In genomic region chr21:37531402-37532042, GRCh38 we compare ENCODE assay signal across 14 cellular contexts.
DNase-seq lines count a peak whose midpoint lies in the region; ATAC-seq and TF ChIP-seq lines count a peak whose summit lies in the region.
"Had no signal": no experiment of that assay in that cellular context is flagged by ENCODE, and none has a peak within 500 bp of the region (broad histone marks: within the 10 kb centered on the region; RNA-seq: fewer than 3 reads in every experiment).

No MANE protein-coding gene starts in this region.

- H3K9me3 ChIP-seq in stomach (peaks cover 2 to 11% (median 9%) of the 10 kb centered on the region in 4 donors), esophagus squamous epithelium (peaks cover 0 to 15% (median 8%) of the 10 kb centered on the region in 3 donors)

- H3K27ac ChIP-seq in stomach (no peak overlapping the region), esophagus squamous epithelium (peak overlapping the region in 1 of 4 donors; percentile 31)
- H3K27ac ChIP-seq: BLaER1 treated with 17β-estradiol and CSF1 and Interleukin-3, amounts not matched to agents 10 nM and 100 nM had no signal

- no peak for TF ChIP-seq CTCF in stomach (IDR thresholded peaks at IDR 0.05)
- TF ChIP-seq CTCF in esophagus squamous epithelium (IDR thresholded peaks at IDR 0.05) = no peak

- H3K4me3 ChIP-seq in stomach = peak overlapping the region in 1 of 4 donors; percentile 6
- no peak overlapping the region for H3K4me3 ChIP-seq in esophagus squamous epithelium
- H3K4me3 ChIP-seq: BLaER1 treated with 17β-estradiol and CSF1 and Interleukin-3, amounts not matched to agents 10 nM and 100 nM had no signal

- H3K36me3 ChIP-seq in stomach = no peaks in the 10 kb centered on the region
- H3K36me3 ChIP-seq in esophagus squamous epithelium = no peaks in the 10 kb centered on the region
- H3K36me3 ChIP-seq: BLaER1 treated with 17β-estradiol and CSF1 and Interleukin-3, amounts not matched to agents 10 nM and 100 nM had no signal

- H3K27me3 ChIP-seq in stomach (peaks cover 0 to 45% (median 0%) of the 10 kb centered on the region in 3 donors), esophagus squamous epithelium (peaks cover 0 to 38% (median 0%) of the 10 kb centered on the region in 4 donors)
- H3K27me3 ChIP-seq: BLaER1 treated with 17β-estradiol and CSF1 and Interleukin-3, amounts not matched to agents 10 nM and 100 nM had no signal

- WGBS in stomach, 5 donors = 13 to 43% (median 29%) methylated on average over 8 to 15 of the region's 15 CpGs
- WGBS in esophagus squamous epithelium, 2 donors = 9 to 36% methylated on average over 7 of the region's 15 CpGs

- TF ChIP-seq POLR2A in stomach (IDR thresholded peaks at IDR 0.05) = no peak
- TF ChIP-seq POLR2A in esophagus squamous epithelium (IDR thresholded peaks at IDR 0.05) = no peak

- intact Hi-C loops in left colon (cut with DNase I, micrococcal nuclease) = no loop called here
- intact Hi-C loops in stomach (cut with DNase I; ENCODE audit: low total_unique reads) = no loop called here
- intact Hi-C loops in esophagus squamous epithelium (cut with DNase I) = no loop called here

- ATAC-seq in left colon (peak; percentile 59), HG03139 (IDR thresholded peaks at IDR 0.05; ENCODE audit: unreplicated experiment) (no peak)
- ATAC-seq in activated CD4-positive, CD25-positive, alpha-beta regulatory T cell treated with anti-CD3 and anti-CD28 coated beads, Interleukin-2, amount 50 U/mL, for 24 hours = no peak

- no peak for TF ChIP-seq RAD21 in Ishikawa (IDR thresholded peaks at IDR 0.05; ENCODE audit: low read depth)

- DNase-seq in cerebellar cortex (ENCODE audit: low spot score) = peak; percentile 30
- DNase-seq in left colon = peak in 1 of 2 donors; percentile 26
- DNase-seq in stomach = peak; percentile 63
- no peak for DNase-seq in esophagus squamous epithelium (lab: John Stamatoyannopoulos, UW)
- no peak for DNase-seq in GM19238 (ENCODE audit: insufficient read length, low spot score)
- DNase-seq: activated CD4-positive, alpha-beta T cell treated with anti-CD3 and anti-CD28 coated beads for 4 hours; activated T-cell treated with anti-CD3 and anti-CD28 coated beads, Interleukin-2, amount 50 U/mL, for 48 hours; GF-D8; hippocampal formation; NCI-H1694 treated with DMSO at 0.1 percent for 48 hours had no signal

- H3K4me1 ChIP-seq in stomach (peaks cover 14 to 26% (median 17%) of the 10 kb centered on the region in 4 donors), esophagus squamous epithelium (peaks cover 8 to 27% (median 9%) of the 10 kb centered on the region in 3 donors)

- TF ChIP-seq EP300 in Ishikawa (IDR thresholded peaks at IDR 0.05; ENCODE audit: borderline replicate concordance) (no peak), stomach (IDR thresholded peaks at IDR 0.05) (no peak)

TF ChIP-seq in Ishikawa, 13 proteins besides CTCF, POLR2A, EP300 and RAD21:
- TF ChIP-seq EGR1 (IDR thresholded peaks at IDR 0.05) (no peak), TAF1 (IDR thresholded peaks at IDR 0.05; ENCODE audit: low read depth) (no peak), NFIC (IDR thresholded peaks at IDR 0.05) (peak; percentile 57; the same call in 1 of the 2 replicates), CREB1 (IDR thresholded peaks at IDR 0.05; ENCODE audit: low read depth) (no peak)
- TF ChIP-seq, protein P1, sequence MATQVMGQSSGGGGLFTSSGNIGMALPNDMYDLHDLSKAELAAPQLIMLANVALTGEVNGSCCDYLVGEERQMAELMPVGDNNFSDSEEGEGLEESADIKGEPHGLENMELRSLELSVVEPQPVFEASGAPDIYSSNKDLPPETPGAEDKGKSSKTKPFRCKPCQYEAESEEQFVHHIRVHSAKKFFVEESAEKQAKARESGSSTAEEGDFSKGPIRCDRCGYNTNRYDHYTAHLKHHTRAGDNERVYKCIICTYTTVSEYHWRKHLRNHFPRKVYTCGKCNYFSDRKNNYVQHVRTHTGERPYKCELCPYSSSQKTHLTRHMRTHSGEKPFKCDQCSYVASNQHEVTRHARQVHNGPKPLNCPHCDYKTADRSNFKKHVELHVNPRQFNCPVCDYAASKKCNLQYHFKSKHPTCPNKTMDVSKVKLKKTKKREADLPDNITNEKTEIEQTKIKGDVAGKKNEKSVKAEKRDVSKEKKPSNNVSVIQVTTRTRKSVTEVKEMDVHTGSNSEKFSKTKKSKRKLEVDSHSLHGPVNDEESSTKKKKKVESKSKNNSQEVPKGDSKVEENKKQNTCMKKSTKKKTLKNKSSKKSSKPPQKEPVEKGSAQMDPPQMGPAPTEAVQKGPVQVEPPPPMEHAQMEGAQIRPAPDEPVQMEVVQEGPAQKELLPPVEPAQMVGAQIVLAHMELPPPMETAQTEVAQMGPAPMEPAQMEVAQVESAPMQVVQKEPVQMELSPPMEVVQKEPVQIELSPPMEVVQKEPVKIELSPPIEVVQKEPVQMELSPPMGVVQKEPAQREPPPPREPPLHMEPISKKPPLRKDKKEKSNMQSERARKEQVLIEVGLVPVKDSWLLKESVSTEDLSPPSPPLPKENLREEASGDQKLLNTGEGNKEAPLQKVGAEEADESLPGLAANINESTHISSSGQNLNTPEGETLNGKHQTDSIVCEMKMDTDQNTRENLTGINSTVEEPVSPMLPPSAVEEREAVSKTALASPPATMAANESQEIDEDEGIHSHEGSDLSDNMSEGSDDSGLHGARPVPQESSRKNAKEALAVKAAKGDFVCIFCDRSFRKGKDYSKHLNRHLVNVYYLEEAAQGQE (IDR thresholded peaks at IDR 0.05; ENCODE audit: low read depth) = no peak

Comparison
In these comparisons a context has a peak if more than half of its experiments do, and no peak if none do; other contexts are left out.
1. DNase-seq: peak in cerebellar cortex (single experiment) and stomach (single experiment); none in esophagus squamous epithelium (single experiment) and GM19238 (single experiment).